In genomic region chr18:46042571-46043123, GRCh38 we compare ENCODE assay signal across 8 cellular contexts. TPM values are rescaled to one million over a fixed set of nuclear protein-coding genes. Genes with fewer than 3 reads are reported as not detected.
DNase-seq lines count a peak whose midpoint lies in the region; ATAC-seq and TF ChIP-seq lines count a peak whose summit lies in the region.

No MANE protein-coding gene starts in this region.

- DNase-seq in DND-41 (peak; percentile 92), MG63 (peak; percentile 39), medulla oblongata (ENCODE audit: extremely low spot score) (peak; percentile 40), NCI-H187 treated with DMSO at 0.1 percent for 48 hours (lab: John Stamatoyannopoulos, UW) (no peak), SIG-M5 treated with dmso at 0.1 percent for 504 hours (lab: John Stamatoyannopoulos, UW; ENCODE audit: unreplicated experiment) (no peak)
- DNase-seq in activated naive CD8-positive, alpha-beta T cell treated with anti-CD3 and anti-CD28 coated beads for 36 hours = peak; percentile 51

- H3K4me3 Mint-ChIP-seq in activated naive CD8-positive, alpha-beta T cell treated with anti-CD3 and anti-CD28 coated beads for 36 hours = peak overlapping the region; percentile 42

- H3K4me3 ChIP-seq in DND-41 (ENCODE audit: low read depth in 1 of 2, low read length in 2 of 2) (no peak overlapping the region), MG63 (no peak overlapping the region)

- peaks cover 4% of the 10 kb centered on the region for H3K9me3 Mint-ChIP-seq in activated naive CD8-positive, alpha-beta T cell treated with anti-CD3 and anti-CD28 coated beads for 36 hours

- no peaks in the 10 kb centered on the region for H4K20me1 ChIP-seq in DND-41 (ENCODE audit: insufficient read depth, low read length)

- no peaks in the 10 kb centered on the region for H3K79me2 ChIP-seq in DND-41 (ENCODE audit: insufficient read depth, low read length)

- peak overlapping the region; percentile 11; the same call in 1 of the 2 replicates for H3K9ac ChIP-seq in DND-41 (ENCODE audit: low read depth, low read length)

- H3K36me3 Mint-ChIP-seq in activated naive CD8-positive, alpha-beta T cell treated with anti-CD3 and anti-CD28 coated beads for 36 hours = peaks cover 35% of the 10 kb centered on the region

- H3K4me2 ChIP-seq in DND-41 (ENCODE audit: insufficient read depth, low read length) = peak overlapping the region; percentile 24

- H3K4me1 ChIP-seq in DND-41 (ENCODE audit: insufficient read depth, low read length) = peaks cover 27% of the 10 kb centered on the region

- H3K27me3 Mint-ChIP-seq in activated naive CD8-positive, alpha-beta T cell treated with anti-CD3 and anti-CD28 coated beads for 36 hours = no peaks in the 10 kb centered on the region

- H3K36me3 ChIP-seq in DND-41 (ENCODE audit: insufficient read depth, low read length) (no peaks in the 10 kb centered on the region), MG63 (no peaks in the 10 kb centered on the region)

- H3K9me3 ChIP-seq in DND-41 (ENCODE audit: insufficient read depth, low read length, severe bottlenecking) (no peaks in the 10 kb centered on the region), MG63 (no peaks in the 10 kb centered on the region)

- H3K27me3 ChIP-seq in DND-41 (ENCODE audit: insufficient read depth, low read length, poor library complexity) (no peaks in the 10 kb centered on the region), MG63 (no peaks in the 10 kb centered on the region)

- peak overlapping the region; percentile 71 for H3K27ac ChIP-seq in DND-41 (ENCODE audit: low read length)

- ATAC-seq in DND-41 (ENCODE audit: insufficient read depth, low read depth) (peak; percentile 95), GM18520 (IDR thresholded peaks at IDR 0.05; ENCODE audit: unreplicated experiment) (no peak), HG03439 (IDR thresholded peaks at IDR 0.05; ENCODE audit: unreplicated experiment) (no peak)

- TF ChIP-seq CTCF in DND-41 (IDR thresholded peaks at IDR 0.05; ENCODE audit: borderline replicate concordance, extremely low read depth, low read length, poor library complexity, severe bottlenecking) = no peak

- H3K27ac Mint-ChIP-seq in activated naive CD8-positive, alpha-beta T cell treated with anti-CD3 and anti-CD28 coated beads for 36 hours = peak overlapping the region; percentile 75

- no peak overlapping the region for H2AFZ ChIP-seq in DND-41 (ENCODE audit: low read depth, low read length)

- peaks cover 45% of the 10 kb centered on the region for H3K4me1 Mint-ChIP-seq in activated naive CD8-positive, alpha-beta T cell treated with anti-CD3 and anti-CD28 coated beads for 36 hours

RNA-seq across cellular contexts. Expression of gene PSTPIP2, which starts 29.4 kb away (rescaled TPM):
- total RNA-seq in MG63 (2014; rRNA removed; shearing (Covaris generic); ENCODE audit: low replicate concordance) = 5.6 and 9.7 TPM in 2 replicates
- 10 to 100 TPM; 21.6 to 22.0 TPM for total RNA-seq in activated naive CD8-positive, alpha-beta T cell treated with anti-CD3 and anti-CD28 coated beads for 36 hours

RNA-seq across cellular contexts. Expression of gene ATP5F1A, which starts 55.4 kb away (rescaled TPM):
- total RNA-seq in MG63 (2014; rRNA removed; shearing (Covaris generic); ENCODE audit: low replicate concordance) = 432 and 465 TPM in 2 replicates
- 100 to 1,000 TPM; 519 to 526 TPM for total RNA-seq in activated naive CD8-positive, alpha-beta T cell treated with anti-CD3 and anti-CD28 coated beads for 36 hours

Comparison
In these comparisons a context has a peak if more than half of its experiments do, and no peak if none do; other contexts are left out.
1. DNase-seq: peak in DND-41 (single experiment), MG63 (single experiment), activated naive CD8-positive, alpha-beta T cell treated with anti-CD3 and anti-CD28 coated beads for 36 hours (single experiment) and medulla oblongata (single experiment); none in NCI-H187 treated with DMSO at 0.1 percent for 48 hours (single experiment) and SIG-M5 treated with dmso at 0.1 percent for 504 hours (single experiment).